Comparison of ENCODE assay signal across 10 cellular contexts in genomic region chr2:180033993-180034894, GRCh38. TPM values are rescaled to one million over a fixed set of nuclear protein-coding genes. Genes with fewer than 3 reads are reported as not detected.
A peak's percentile ranks its signal among the peaks of the same experiment; 100 is the strongest.
DNase-seq lines count a peak whose midpoint lies in the region; ATAC-seq and TF ChIP-seq lines count a peak whose summit lies in the region.
"Had no signal": no experiment of that assay in that cellular context is flagged by ENCODE, and none has a peak within 500 bp of the region (broad histone marks: within the 10 kb centered on the region; RNA-seq: fewer than 3 reads in every experiment).

No MANE protein-coding gene starts in this region.

- peaks cover 24% of the 10 kb centered on the region for H3K4me1 Mint-ChIP-seq in WTC11
- H3K4me1 Mint-ChIP-seq in activated T-helper 2 cell treated with anti-CD3 and anti-CD28 coated beads, Interferon-gamma antibody, Interleukin-2, Interleukin-4, amounts not matched to agents 10 μg/mL and 5 μg/mL and 100 μg/mL, durations not matched to agents 14 hours and 24 hours and 36 hours (ENCODE audit: low read depth): peaks cover 5% of the 10 kb centered on the region

- DNase-seq in EH (ENCODE audit: low read depth) (peak; percentile 61), NCI-H128 (lab: John Stamatoyannopoulos, UW; ENCODE audit: unreplicated experiment) (peak; percentile 55), WTC11 (ENCODE audit: low spot score) (peak; percentile 29), lung (ENCODE audit: low spot score) (peak; percentile 41), islet precursor cell (no peak), SKM-1 (lab: John Stamatoyannopoulos, UW; ENCODE audit: unreplicated experiment) (no peak)
- DNase-seq in activated T-helper 2 cell treated with anti-CD3 and anti-CD28 coated beads, Interferon-gamma antibody, Interleukin-2, Interleukin-4, amounts not matched to agents 10 μg/mL and 5 μg/mL and 100 μg/mL, durations not matched to agents 14 hours and 24 hours and 36 hours (ENCODE audit: low spot score): no peak
- DNase-seq: activated CD4-positive, alpha-beta T cell treated with anti-CD3 and anti-CD28 coated beads, Interleukin-2, amount 50 U/mL, for 4 hours; NCI-H1694 had no signal

- peaks cover 12% of the 10 kb centered on the region for H3K36me3 Mint-ChIP-seq in WTC11
- H3K36me3 Mint-ChIP-seq in activated T-helper 2 cell treated with anti-CD3 and anti-CD28 coated beads, Interferon-gamma antibody, Interleukin-2, Interleukin-4, amounts not matched to agents 10 μg/mL and 5 μg/mL and 100 μg/mL, durations not matched to agents 14 hours and 24 hours and 36 hours (ENCODE audit: low read depth): no peaks in the 10 kb centered on the region

- POLR2A ChIA-PET in WTC11 (lab: Charles Lee): no interaction called here

- peak overlapping the region; percentile 74 for H3K27ac Mint-ChIP-seq in WTC11
- no peak overlapping the region for H3K27ac Mint-ChIP-seq in activated T-helper 2 cell treated with anti-CD3 and anti-CD28 coated beads, Interferon-gamma antibody, Interleukin-2, Interleukin-4, amounts not matched to agents 10 μg/mL and 5 μg/mL and 100 μg/mL, durations not matched to agents 14 hours and 24 hours and 36 hours

- H3K4me3 ChIP-seq in lung: no peak overlapping the region

- no peaks in the 10 kb centered on the region for H3K9me3 ChIP-seq in lung (ENCODE audit: control insufficient read depth in 2 of 2, insufficient read depth in 1 of 2, low read length in 1 of 2)

- ATAC-seq in WTC11 (peak; percentile 98), lung (ENCODE audit: insufficient read depth, low FRiP score) (peak; percentile 27), GM21825 (IDR thresholded peaks at IDR 0.05; ENCODE audit: unreplicated experiment) (no peak)

- TF ChIP-seq CTCF in WTC11 (IDR thresholded peaks at IDR 0.05): no peak
- no peak for TF ChIP-seq CTCF in lung (IDR thresholded peaks at IDR 0.05; ENCODE audit: control extremely low read depth, extremely low read depth)

- no peaks in the 10 kb centered on the region for H3K27me3 ChIP-seq in lung (ENCODE audit: control insufficient read depth, insufficient read depth)

- no peak overlapping the region for H3K27ac ChIP-seq in lung (ENCODE audit: low read depth in 1 of 2, low read length in 1 of 2)

- no peaks in the 10 kb centered on the region for H3K27me3 Mint-ChIP-seq in WTC11 (ENCODE audit: low read depth)
- peaks cover 5% of the 10 kb centered on the region for H3K27me3 Mint-ChIP-seq in activated T-helper 2 cell treated with anti-CD3 and anti-CD28 coated beads, Interferon-gamma antibody, Interleukin-2, Interleukin-4, amounts not matched to agents 10 μg/mL and 5 μg/mL and 100 μg/mL, durations not matched to agents 14 hours and 24 hours and 36 hours (ENCODE audit: low read depth)

- CTCF ChIA-PET in WTC11 (lab: Charles Lee): no interaction called here

- WGBS in lung, 2 donors: 66 to 77% methylated on average over 5 of the region's 5 CpGs

- H3K36me3 ChIP-seq in lung (ENCODE audit: control insufficient read depth in 2 of 2, insufficient read depth in 2 of 2, low read length in 2 of 2): no peaks in the 10 kb centered on the region

- intact Hi-C loops in activated T-helper 2 cell treated with anti-CD3 and anti-CD28 coated beads, Interferon-gamma antibody, Interleukin-2, Interleukin-4, amounts not matched to agents 10 μg/mL and 5 μg/mL and 100 μg/mL, durations not matched to agents 14 hours and 24 hours and 36 hours (cut with micrococcal nuclease): no loop called here

- no peaks in the 10 kb centered on the region for H3K4me1 ChIP-seq in lung (ENCODE audit: control insufficient read depth in 2 of 2, insufficient read depth in 2 of 2, low read length in 2 of 2)

- H3K4me3 Mint-ChIP-seq in WTC11: no peak overlapping the region
- H3K4me3 Mint-ChIP-seq in activated T-helper 2 cell treated with anti-CD3 and anti-CD28 coated beads, Interferon-gamma antibody, Interleukin-2, Interleukin-4, amounts not matched to agents 10 μg/mL and 5 μg/mL and 100 μg/mL, durations not matched to agents 14 hours and 24 hours and 36 hours (ENCODE audit: low read depth): no peak overlapping the region

- peaks cover 23% of the 10 kb centered on the region for H3K9me3 Mint-ChIP-seq in WTC11
- H3K9me3 Mint-ChIP-seq in activated T-helper 2 cell treated with anti-CD3 and anti-CD28 coated beads, Interferon-gamma antibody, Interleukin-2, Interleukin-4, amounts not matched to agents 10 μg/mL and 5 μg/mL and 100 μg/mL, durations not matched to agents 14 hours and 24 hours and 36 hours: peaks cover 2% of the 10 kb centered on the region

TF ChIP-seq in WTC11, 78 proteins besides CTCF, POLR2A, EP300 and RAD21 (continues in another document):
- TF ChIP-seq ZNF396 (CRISPR knock-in tag; IDR thresholded peaks at IDR 0.05; ENCODE audit: borderline replicate concordance) (no peak), CBFB (CRISPR knock-in tag; IDR thresholded peaks at IDR 0.05; ENCODE audit: low read depth) (no peak), CREB1 (CRISPR knock-in tag; IDR thresholded peaks at IDR 0.05) (no peak), TP53 (CRISPR knock-in tag; IDR thresholded peaks at IDR 0.05) (no peak), NR2C2 (CRISPR knock-in tag; IDR thresholded peaks at IDR 0.05) (no peak), TEAD1 (CRISPR knock-in tag; IDR thresholded peaks at IDR 0.05) (no peak), E2F4 (CRISPR knock-in tag; IDR thresholded peaks at IDR 0.05; ENCODE audit: borderline replicate concordance, low read depth) (no peak), SMAD3 (CRISPR knock-in tag; IDR thresholded peaks at IDR 0.05; ENCODE audit: borderline replicate concordance) (no peak), USF2 (CRISPR knock-in tag; IDR thresholded peaks at IDR 0.05) (peak; percentile 83), ETV6 (CRISPR knock-in tag; IDR thresholded peaks at IDR 0.05) (no peak)
- TF ChIP-seq, protein P1, sequence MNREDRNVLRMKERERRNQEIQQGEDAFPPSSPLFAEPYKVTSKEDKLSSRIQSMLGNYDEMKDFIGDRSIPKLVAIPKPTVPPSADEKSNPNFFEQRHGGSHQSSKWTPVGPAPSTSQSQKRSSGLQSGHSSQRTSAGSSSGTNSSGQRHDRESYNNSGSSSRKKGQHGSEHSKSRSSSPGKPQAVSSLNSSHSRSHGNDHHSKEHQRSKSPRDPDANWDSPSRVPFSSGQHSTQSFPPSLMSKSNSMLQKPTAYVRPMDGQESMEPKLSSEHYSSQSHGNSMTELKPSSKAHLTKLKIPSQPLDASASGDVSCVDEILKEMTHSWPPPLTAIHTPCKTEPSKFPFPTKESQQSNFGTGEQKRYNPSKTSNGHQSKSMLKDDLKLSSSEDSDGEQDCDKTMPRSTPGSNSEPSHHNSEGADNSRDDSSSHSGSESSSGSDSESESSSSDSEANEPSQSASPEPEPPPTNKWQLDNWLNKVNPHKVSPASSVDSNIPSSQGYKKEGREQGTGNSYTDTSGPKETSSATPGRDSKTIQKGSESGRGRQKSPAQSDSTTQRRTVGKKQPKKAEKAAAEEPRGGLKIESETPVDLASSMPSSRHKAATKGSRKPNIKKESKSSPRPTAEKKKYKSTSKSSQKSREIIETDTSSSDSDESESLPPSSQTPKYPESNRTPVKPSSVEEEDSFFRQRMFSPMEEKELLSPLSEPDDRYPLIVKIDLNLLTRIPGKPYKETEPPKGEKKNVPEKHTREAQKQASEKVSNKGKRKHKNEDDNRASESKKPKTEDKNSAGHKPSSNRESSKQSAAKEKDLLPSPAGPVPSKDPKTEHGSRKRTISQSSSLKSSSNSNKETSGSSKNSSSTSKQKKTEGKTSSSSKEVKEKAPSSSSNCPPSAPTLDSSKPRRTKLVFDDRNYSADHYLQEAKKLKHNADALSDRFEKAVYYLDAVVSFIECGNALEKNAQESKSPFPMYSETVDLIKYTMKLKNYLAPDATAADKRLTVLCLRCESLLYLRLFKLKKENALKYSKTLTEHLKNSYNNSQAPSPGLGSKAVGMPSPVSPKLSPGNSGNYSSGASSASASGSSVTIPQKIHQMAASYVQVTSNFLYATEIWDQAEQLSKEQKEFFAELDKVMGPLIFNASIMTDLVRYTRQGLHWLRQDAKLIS (CRISPR knock-in tag; IDR thresholded peaks at IDR 0.05; ENCODE audit: borderline replicate concordance): no peak
- TF ChIP-seq, protein P2, sequence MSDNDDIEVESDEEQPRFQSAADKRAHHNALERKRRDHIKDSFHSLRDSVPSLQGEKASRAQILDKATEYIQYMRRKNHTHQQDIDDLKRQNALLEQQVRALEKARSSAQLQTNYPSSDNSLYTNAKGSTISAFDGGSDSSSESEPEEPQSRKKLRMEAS (CRISPR knock-in tag; IDR thresholded peaks at IDR 0.05): peak; percentile 29; the same call in 1 of the 2 replicates
- TF ChIP-seq, protein P3, sequence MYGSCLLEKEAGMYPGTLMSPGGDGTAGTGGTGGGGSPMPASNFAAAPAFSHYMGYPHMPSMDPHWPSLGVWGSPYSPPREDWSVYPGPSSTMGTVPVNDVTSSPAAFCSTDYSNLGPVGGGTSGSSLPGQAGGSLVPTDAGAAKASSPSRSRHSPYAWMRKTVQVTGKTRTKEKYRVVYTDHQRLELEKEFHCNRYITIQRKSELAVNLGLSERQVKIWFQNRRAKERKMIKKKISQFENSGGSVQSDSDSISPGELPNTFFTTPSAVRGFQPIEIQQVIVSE (CRISPR knock-in tag; IDR thresholded peaks at IDR 0.05; ENCODE audit: borderline replicate concordance): no peak

RNA-seq across cellular contexts. Expression of gene CWC22, which starts 27.1 kb away (rescaled TPM):
- total RNA-seq in WTC11 (2021): 27.5 to 28.7 TPM (median 28.4 TPM) in 3 replicates
- 10 to 100 TPM; 13.6 to 28.9 TPM for total RNA-seq in lung
- 10 to 100 TPM in 1 of 2 donors, 1 to 10 TPM in 1; 8.7 to 11.1 TPM for polyA plus RNA-seq in lung
- total RNA-seq in activated T-helper 2 cell treated with anti-CD3 and anti-CD28 coated beads, Interferon-gamma antibody, Interleukin-2, Interleukin-4, amounts not matched to agents 10 μg/mL and 5 μg/mL and 100 μg/mL, durations not matched to agents 14 hours and 24 hours and 36 hours: 27.6 and 27.8 TPM in 2 replicates

Comparison
In these comparisons a context has a peak if more than half of its experiments do, and no peak if none do; other contexts are left out.
1. DNase-seq: peak in EH (single experiment), NCI-H128 (single experiment), WTC11 (single experiment) and lung (single experiment); none in islet precursor cell (single experiment), activated T-helper 2 cell treated with anti-CD3 and anti-CD28 coated beads, Interferon-gamma antibody, Interleukin-2, Interleukin-4, amounts not matched to agents 10 μg/mL and 5 μg/mL and 100 μg/mL, durations not matched to agents 14 hours and 24 hours and 36 hours (single experiment) and SKM-1 (single experiment).